ENCODE assay signal across 1 cellular context in genomic region chr13:52809310-52809769, GRCh38.
TF ChIP-seq lines count a peak whose summit lies in the region.

No MANE protein-coding gene starts in this region.

TF ChIP-seq in H1, 55 proteins besides CTCF, POLR2A, EP300 and RAD21 (continued from another document):
- TF ChIP-seq CHD7 (IDR thresholded peaks at IDR 0.05; ENCODE audit: insufficient replicate concordance, low read length) (no peak), TCF12 (IDR thresholded peaks at IDR 0.05; ENCODE audit: low read depth, low read length) (no peak), RBBP5 (IDR thresholded peaks at IDR 0.05; ENCODE audit: borderline replicate concordance, low read depth, low read length) (no peak)
TF ChIP-seq in H1: peak in this region for 0.
